Comparison of ENCODE assay signal across 41 cellular contexts in genomic region chr5:59729357-59729756, GRCh38.
"Had no signal": no experiment of that assay in that cellular context is flagged by ENCODE, and none has a peak within 500 bp of the region (broad histone marks: within the 10 kb centered on the region; RNA-seq: fewer than 3 reads in every experiment).

No MANE protein-coding gene starts in this region.

- H3K4me3 Mint-ChIP-seq: activated naive CD4-positive, alpha-beta T cell treated with anti-CD3 and anti-CD28 coated beads for 36 hours; activated naive CD4-positive, alpha-beta T cell treated with anti-CD3 and anti-CD28 coated beads, Interleukin-2, amount 10 ng/mL, durations not matched to agents 7 days and 5 days; activated naive CD4-positive, alpha-beta T cell treated with anti-CD3 and anti-CD28 coated beads, Interleukin-2, amount 50 U/mL, for 24 hours; activated naive CD8-positive, alpha-beta T cell; activated naive CD8-positive, alpha-beta T cell treated with anti-CD3 and anti-CD28 coated beads for 36 hours; activated naive CD8-positive, alpha-beta T cell treated with anti-CD3 and anti-CD28 coated beads, Interleukin-2, amount 10 ng/mL, durations not matched to agents 7 days and 5 days; activated naive CD8-positive, alpha-beta T cell treated with anti-CD3 and anti-CD28 coated beads, Interleukin-2, amount 50 U/mL, for 24 hours; activated T-cell treated with anti-CD3 and anti-CD28 coated beads, Interleukin-2, amount 50 U/mL, for 24 hours; activated T-cell treated with anti-CD3 and anti-CD28 coated beads, Interleukin-2, amount 50 U/mL, for 4 hours; activated T-cell treated with anti-CD3 and anti-CD28 coated beads, Interleukin-2, amount 50 U/mL, for 72 hours; activated T-helper 1 cell treated with anti-CD3 and anti-CD28 coated beads, Interleukin-12 subunit alpha, Interleukin-12 subunit beta, Interleukin-2, Interleukin-4 antibody, amounts not matched to agents 30 ng/mL and 10 ng/mL and 1 ng/mL, durations not matched to agents 14 hours and 24 hours and 36 hours; activated T-helper 17 cell treated with anti-CD3 and anti-CD28 coated beads, Interleukin-2, amount 50 U/mL, for 72 hours; brain; central memory CD8-positive, alpha-beta T cell had no signal

- DNase-seq: activated effector memory CD4-positive, alpha-beta T cell treated with anti-CD3 and anti-CD28 coated beads, Interleukin-2, amount 50 U/mL, for 16 hours; activated effector memory CD4-positive, alpha-beta T cell treated with Interleukin-2 at 50 U/mL for 16 hours; activated gamma-delta T cell; activated gamma-delta T cell treated with Interleukin-2 at 50 U/mL for 16 hours; activated naive CD4-positive, alpha-beta T cell; activated naive CD4-positive, alpha-beta T cell treated with anti-CD3 and anti-CD28 coated beads for 36 hours; activated naive CD4-positive, alpha-beta T cell treated with anti-CD3 and anti-CD28 coated beads, Interleukin-2, amount 10 ng/mL, durations not matched to agents 7 days and 5 days; activated naive CD4-positive, alpha-beta T cell treated with anti-CD3 and anti-CD28 coated beads, Interleukin-2, amount 50 U/mL, for 16 hours; activated naive CD4-positive, alpha-beta T cell treated with Interleukin-2 at 50 U/mL for 16 hours; activated naive CD8-positive, alpha-beta T cell treated with anti-CD3 and anti-CD28 coated beads for 36 hours; activated naive CD8-positive, alpha-beta T cell treated with anti-CD3 and anti-CD28 coated beads, Interleukin-2, amount 10 ng/mL, durations not matched to agents 7 days and 5 days; activated naive CD8-positive, alpha-beta T cell treated with anti-CD3 and anti-CD28 coated beads, Interleukin-2, amount 50 U/mL, for 24 hours; activated T-cell treated with anti-CD3 and anti-CD28 coated beads for 4 hours; activated T-cell treated with anti-CD3 and anti-CD28 coated beads, Interleukin-2, amount 50 U/mL, for 1 hour; activated T-cell treated with anti-CD3 and anti-CD28 coated beads, Interleukin-2, amount 50 U/mL, for 24 hours; activated T-cell treated with anti-CD3 and anti-CD28 coated beads, Interleukin-2, amount 50 U/mL, for 4 hours; activated T-cell treated with anti-CD3 and anti-CD28 coated beads, Interleukin-2, amount 50 U/mL, for 48 hours; activated T-cell treated with anti-CD3 and anti-CD28 coated beads, Interleukin-2, amount 50 U/mL, for 72 hours; adrenal gland; amniotic stem cell; amygdala; anterior cingulate cortex; aorta; body of pancreas; brain microvascular endothelial cell; caudate nucleus; central memory CD4-positive, alpha-beta T cell; cerebellar nuclear complex had no signal

- H3K27ac ChIP-seq: adrenal gland, ascending aorta, body of pancreas, brain microvascular endothelial cell, breast epithelium, cardiac muscle cell had no signal

- H3K9me3 Mint-ChIP-seq: activated naive CD4-positive, alpha-beta T cell treated with anti-CD3 and anti-CD28 coated beads for 36 hours; activated naive CD4-positive, alpha-beta T cell treated with anti-CD3 and anti-CD28 coated beads, Interleukin-2, amount 10 ng/mL, durations not matched to agents 7 days and 5 days; activated naive CD4-positive, alpha-beta T cell treated with anti-CD3 and anti-CD28 coated beads, Interleukin-2, amount 50 U/mL, for 24 hours; activated naive CD4-positive, alpha-beta T cell treated with anti-CD3 and anti-CD28 coated beads, Interleukin-2, amount 50 U/mL, for 72 hours; activated naive CD8-positive, alpha-beta T cell treated with anti-CD3 and anti-CD28 coated beads for 36 hours; activated naive CD8-positive, alpha-beta T cell treated with anti-CD3 and anti-CD28 coated beads, Interleukin-2, amount 10 ng/mL, durations not matched to agents 7 days and 5 days; activated naive CD8-positive, alpha-beta T cell treated with anti-CD3 and anti-CD28 coated beads, Interleukin-2, amount 50 U/mL, for 24 hours; activated T-cell treated with anti-CD3 and anti-CD28 coated beads, Interleukin-2, amount 50 U/mL, for 24 hours; activated T-cell treated with anti-CD3 and anti-CD28 coated beads, Interleukin-2, amount 50 U/mL, for 4 hours; activated T-cell treated with anti-CD3 and anti-CD28 coated beads, Interleukin-2, amount 50 U/mL, for 72 hours; activated T-helper 1 cell treated with anti-CD3 and anti-CD28 coated beads, Interleukin-12 subunit alpha, Interleukin-12 subunit beta, Interleukin-2, Interleukin-4 antibody, amounts not matched to agents 30 ng/mL and 10 ng/mL and 1 ng/mL, durations not matched to agents 14 hours and 24 hours and 36 hours; activated T-helper 17 cell treated with anti-CD3 and anti-CD28 coated beads, Interleukin-2, amount 50 U/mL, for 72 hours; activated T-helper 2 cell treated with anti-CD3 and anti-CD28 coated beads, Interferon-gamma antibody, Interleukin-2, Interleukin-4, amounts not matched to agents 10 μg/mL and 5 μg/mL and 100 μg/mL, durations not matched to agents 14 hours and 24 hours and 36 hours; brain; central memory CD8-positive, alpha-beta T cell had no signal

- ATAC-seq: activated naive CD4-positive, alpha-beta T cell treated with anti-CD3 and anti-CD28 coated beads, Interleukin-2, amount 50 U/mL, for 72 hours; activated naive CD8-positive, alpha-beta T cell treated with anti-CD3 and anti-CD28 coated beads, Interleukin-2, amount 50 U/mL, for 24 hours; activated T-cell treated with anti-CD3 and anti-CD28 coated beads, Interleukin-2, amount 50 U/mL, for 4 hours; activated T-cell treated with anti-CD3 and anti-CD28 coated beads, Interleukin-2, amount 50 U/mL, for 72 hours; activated T-helper 17 cell treated with anti-CD3 and anti-CD28 coated beads, Interleukin-2, amount 50 U/mL, for 72 hours; body of pancreas had no signal

- H3K27ac Mint-ChIP-seq: activated naive CD4-positive, alpha-beta T cell treated with anti-CD3 and anti-CD28 coated beads for 36 hours; activated naive CD4-positive, alpha-beta T cell treated with anti-CD3 and anti-CD28 coated beads, Interleukin-2, amount 10 ng/mL, durations not matched to agents 7 days and 5 days; activated naive CD4-positive, alpha-beta T cell treated with anti-CD3 and anti-CD28 coated beads, Interleukin-2, amount 50 U/mL, for 24 hours; activated naive CD4-positive, alpha-beta T cell treated with anti-CD3 and anti-CD28 coated beads, Interleukin-2, amount 50 U/mL, for 72 hours; activated naive CD8-positive, alpha-beta T cell; activated naive CD8-positive, alpha-beta T cell treated with anti-CD3 and anti-CD28 coated beads for 36 hours; activated naive CD8-positive, alpha-beta T cell treated with anti-CD3 and anti-CD28 coated beads, Interleukin-2, amount 10 ng/mL, durations not matched to agents 7 days and 5 days; activated naive CD8-positive, alpha-beta T cell treated with anti-CD3 and anti-CD28 coated beads, Interleukin-2, amount 50 U/mL, for 24 hours; activated T-cell treated with anti-CD3 and anti-CD28 coated beads, Interleukin-2, amount 50 U/mL, for 24 hours; activated T-cell treated with anti-CD3 and anti-CD28 coated beads, Interleukin-2, amount 50 U/mL, for 72 hours; activated T-helper 1 cell treated with anti-CD3 and anti-CD28 coated beads, Interleukin-12 subunit alpha, Interleukin-12 subunit beta, Interleukin-2, Interleukin-4 antibody, amounts not matched to agents 30 ng/mL and 10 ng/mL and 1 ng/mL, durations not matched to agents 14 hours and 24 hours and 36 hours; activated T-helper 17 cell treated with anti-CD3 and anti-CD28 coated beads, Interleukin-2, amount 50 U/mL, for 72 hours; activated T-helper 2 cell treated with anti-CD3 and anti-CD28 coated beads, Interferon-gamma antibody, Interleukin-2, Interleukin-4, amounts not matched to agents 10 μg/mL and 5 μg/mL and 100 μg/mL, durations not matched to agents 14 hours and 24 hours and 36 hours; brain had no signal

- FAIRE-seq: astrocyte, bronchial epithelial cell had no signal

- H3K4me3 ChIP-seq: adrenal gland, ascending aorta, body of pancreas, breast epithelium, cardiac muscle cell had no signal

- H3K36me3 ChIP-seq: adrenal gland, ascending aorta, brain microvascular endothelial cell, breast epithelium, cardiac muscle cell had no signal

- H3K36me3 Mint-ChIP-seq: activated naive CD4-positive, alpha-beta T cell treated with anti-CD3 and anti-CD28 coated beads, Interleukin-2, amount 10 ng/mL, durations not matched to agents 7 days and 5 days; activated naive CD4-positive, alpha-beta T cell treated with anti-CD3 and anti-CD28 coated beads, Interleukin-2, amount 50 U/mL, for 24 hours; activated naive CD4-positive, alpha-beta T cell treated with anti-CD3 and anti-CD28 coated beads, Interleukin-2, amount 50 U/mL, for 72 hours; activated naive CD8-positive, alpha-beta T cell; activated naive CD8-positive, alpha-beta T cell treated with anti-CD3 and anti-CD28 coated beads for 36 hours; activated naive CD8-positive, alpha-beta T cell treated with anti-CD3 and anti-CD28 coated beads, Interleukin-2, amount 10 ng/mL, durations not matched to agents 7 days and 5 days; brain had no signal

- H3K4me1 ChIP-seq: adrenal gland, ascending aorta, body of pancreas, breast epithelium had no signal

- H3K27me3 Mint-ChIP-seq: activated naive CD4-positive, alpha-beta T cell treated with anti-CD3 and anti-CD28 coated beads, Interleukin-2, amount 10 ng/mL, durations not matched to agents 7 days and 5 days; activated T-cell treated with anti-CD3 and anti-CD28 coated beads, Interleukin-2, amount 50 U/mL, for 24 hours; brain; central memory CD8-positive, alpha-beta T cell had no signal

- H3K9me3 ChIP-seq: adrenal gland, ascending aorta, body of pancreas, breast epithelium had no signal

- H3K4me1 Mint-ChIP-seq: activated naive CD4-positive, alpha-beta T cell treated with anti-CD3 and anti-CD28 coated beads, Interleukin-2, amount 10 ng/mL, durations not matched to agents 7 days and 5 days; activated naive CD4-positive, alpha-beta T cell treated with anti-CD3 and anti-CD28 coated beads, Interleukin-2, amount 50 U/mL, for 24 hours; activated naive CD8-positive, alpha-beta T cell treated with anti-CD3 and anti-CD28 coated beads for 36 hours; activated naive CD8-positive, alpha-beta T cell treated with anti-CD3 and anti-CD28 coated beads, Interleukin-2, amount 10 ng/mL, durations not matched to agents 7 days and 5 days; activated naive CD8-positive, alpha-beta T cell treated with anti-CD3 and anti-CD28 coated beads, Interleukin-2, amount 50 U/mL, for 24 hours; activated T-helper 17 cell treated with anti-CD3 and anti-CD28 coated beads, Interleukin-2, amount 50 U/mL, for 72 hours; central memory CD8-positive, alpha-beta T cell had no signal

- H3K27me3 ChIP-seq: adrenal gland, ascending aorta, body of pancreas, brain microvascular endothelial cell, breast epithelium, cardiac muscle cell had no signal
